Comparison of ENCODE assay signal across 8 cellular contexts in genomic region chr5:73625905-73626811, GRCh38. TPM values are rescaled to one million over a fixed set of nuclear protein-coding genes. Genes with fewer than 3 reads are reported as not detected.
DNase-seq lines count a peak whose midpoint lies in the region; ATAC-seq and TF ChIP-seq lines count a peak whose summit lies in the region.

A gene with protein sequence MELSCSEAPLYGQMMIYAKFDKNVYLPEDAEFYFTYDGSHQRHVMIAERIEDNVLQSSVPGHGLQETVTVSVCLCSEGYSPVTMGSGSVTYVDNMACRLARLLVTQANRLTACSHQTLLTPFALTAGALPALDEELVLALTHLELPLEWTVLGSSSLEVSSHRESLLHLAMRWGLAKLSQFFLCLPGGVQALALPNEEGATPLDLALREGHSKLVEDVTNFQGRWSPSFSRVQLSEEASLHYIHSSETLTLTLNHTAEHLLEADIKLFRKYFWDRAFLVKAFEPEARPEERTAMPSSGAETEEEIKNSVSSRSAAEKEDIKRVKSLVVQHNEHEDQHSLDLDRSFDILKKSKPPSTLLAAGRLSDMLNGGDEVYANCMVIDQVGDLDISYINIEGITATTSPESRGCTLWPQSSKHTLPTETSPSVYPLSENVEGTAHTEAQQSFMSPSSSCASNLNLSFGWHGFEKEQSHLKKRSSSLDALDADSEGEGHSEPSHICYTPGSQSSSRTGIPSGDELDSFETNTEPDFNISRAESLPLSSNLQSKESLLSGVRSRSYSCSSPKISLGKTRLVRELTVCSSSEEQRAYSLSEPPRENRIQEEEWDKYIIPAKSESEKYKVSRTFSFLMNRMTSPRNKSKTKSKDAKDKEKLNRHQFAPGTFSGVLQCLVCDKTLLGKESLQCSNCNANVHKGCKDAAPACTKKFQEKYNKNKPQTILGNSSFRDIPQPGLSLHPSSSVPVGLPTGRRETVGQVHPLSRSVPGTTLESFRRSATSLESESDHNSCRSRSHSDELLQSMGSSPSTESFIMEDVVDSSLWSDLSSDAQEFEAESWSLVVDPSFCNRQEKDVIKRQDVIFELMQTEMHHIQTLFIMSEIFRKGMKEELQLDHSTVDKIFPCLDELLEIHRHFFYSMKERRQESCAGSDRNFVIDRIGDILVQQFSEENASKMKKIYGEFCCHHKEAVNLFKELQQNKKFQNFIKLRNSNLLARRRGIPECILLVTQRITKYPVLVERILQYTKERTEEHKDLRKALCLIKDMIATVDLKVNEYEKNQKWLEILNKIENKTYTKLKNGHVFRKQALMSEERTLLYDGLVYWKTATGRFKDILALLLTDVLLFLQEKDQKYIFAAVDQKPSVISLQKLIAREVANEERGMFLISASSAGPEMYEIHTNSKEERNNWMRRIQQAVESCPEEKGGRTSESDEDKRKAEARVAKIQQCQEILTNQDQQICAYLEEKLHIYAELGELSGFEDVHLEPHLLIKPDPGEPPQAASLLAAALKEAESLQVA (N-terminal part only) (plus strand): TSS chr5:73626196. CDS start chr5:73684852, 58,656 bp downstream.

- H3K4me1 ChIP-seq in endodermal cell (ENCODE audit: control insufficient read depth, insufficient read depth, low read length): no peaks in the 10 kb centered on the region

- H3K9me3 Mint-ChIP-seq in endodermal cell: no peaks in the 10 kb centered on the region
- H3K9me3 Mint-ChIP-seq in stimulated activated naive B cell treated with anti-CD40 and anti-IgM and Interleukin-4, amounts not matched to agents 10 μg/mL and 1 μg/mL and 100 μg/mL, for 72 hours: peaks cover 0 to 2% of the 10 kb centered on the region in 2 donors

- 3 to 6% methylated on average over 36 to 97 of the region's 97 CpGs for WGBS in endodermal cell (ENCODE audit: insufficient coverage in 1 of 2, insufficient read length in 1 of 2), 2 experiments

- peaks cover 56% of the 10 kb centered on the region for H3K27me3 Mint-ChIP-seq in endodermal cell (ENCODE audit: insufficient read depth)
- H3K27me3 Mint-ChIP-seq in stimulated activated naive B cell treated with anti-CD40 and anti-IgM and Interleukin-4, amounts not matched to agents 10 μg/mL and 1 μg/mL and 100 μg/mL, for 72 hours: peaks cover 37 to 47% of the 10 kb centered on the region in 2 donors

- no peaks in the 10 kb centered on the region for H3K36me3 ChIP-seq in endodermal cell (ENCODE audit: control insufficient read depth, insufficient read depth, low read length)

- DNase-seq in Ammon's horn (ENCODE audit: low spot score) (peak; percentile 17), LoVo (ENCODE audit: low spot score) (peak; percentile 87), endodermal cell (peak; percentile 83), medulla oblongata (ENCODE audit: extremely low spot score) (peak; percentile 46)
- DNase-seq in stimulated activated naive B cell treated with anti-CD40 and anti-IgM and Interleukin-4, amounts not matched to agents 10 μg/mL and 1 μg/mL and 100 μg/mL, for 72 hours: no peak

- no peak within 1 kb of the TSS for H3K9ac ChIP-seq in endodermal cell (ENCODE audit: extremely low read depth, low read length, poor library complexity, severe bottlenecking)

- peak within 1 kb of the TSS; percentile 51 for H3K4me3 Mint-ChIP-seq in endodermal cell
- peak within 1 kb of the TSS; percentile 50 to 57 for H3K4me3 Mint-ChIP-seq in stimulated activated naive B cell treated with anti-CD40 and anti-IgM and Interleukin-4, amounts not matched to agents 10 μg/mL and 1 μg/mL and 100 μg/mL, for 72 hours

- H3K27ac ChIP-seq in VCaP: peak within 1 kb of the TSS; percentile 74
- no peak within 1 kb of the TSS for H3K27ac ChIP-seq in endodermal cell (ENCODE audit: low read depth, low read length)

- H3K27ac Mint-ChIP-seq in endodermal cell: no peak within 1 kb of the TSS
- no peak within 1 kb of the TSS for H3K27ac Mint-ChIP-seq in stimulated activated naive B cell treated with anti-CD40 and anti-IgM and Interleukin-4, amounts not matched to agents 10 μg/mL and 1 μg/mL and 100 μg/mL, for 72 hours

- H3K9me3 ChIP-seq in endodermal cell (ENCODE audit: control insufficient read depth, low read length): no peaks in the 10 kb centered on the region

- H3K4me3 ChIP-seq in endodermal cell (ENCODE audit: low read length): peak within 1 kb of the TSS; percentile 80

- TF ChIP-seq CTCF in VCaP (conservative IDR thresholded peaks at IDR 0.05) (no peak), endodermal cell (conservative IDR thresholded peaks at IDR 0.05) (no peak)

- peaks cover 2% of the 10 kb centered on the region for H3K4me1 Mint-ChIP-seq in endodermal cell
- H3K4me1 Mint-ChIP-seq in stimulated activated naive B cell treated with anti-CD40 and anti-IgM and Interleukin-4, amounts not matched to agents 10 μg/mL and 1 μg/mL and 100 μg/mL, for 72 hours: peaks cover 0 to 2% of the 10 kb centered on the region in 2 donors

- ATAC-seq in GM18909 (IDR thresholded peaks at IDR 0.05; ENCODE audit: poor library complexity, unreplicated experiment): peak; percentile 75
- ATAC-seq in stimulated activated naive B cell treated with anti-CD40 and anti-IgM and Interleukin-4, amounts not matched to agents 10 μg/mL and 1 μg/mL and 100 μg/mL, for 72 hours (replicated peaks): peak; percentile 66 to 70
- ATAC-seq in GM19452 (IDR thresholded peaks at IDR 0.05; ENCODE audit: unreplicated experiment): no peak

- no peaks in the 10 kb centered on the region for H3K36me3 Mint-ChIP-seq in endodermal cell (ENCODE audit: low read depth)
- H3K36me3 Mint-ChIP-seq in stimulated activated naive B cell treated with anti-CD40 and anti-IgM and Interleukin-4, amounts not matched to agents 10 μg/mL and 1 μg/mL and 100 μg/mL, for 72 hours: no peaks in the 10 kb centered on the region

- H3K27me3 ChIP-seq in endodermal cell (ENCODE audit: control insufficient read depth, insufficient read depth, low read length, poor library complexity, severe bottlenecking): peaks cover 61% of the 10 kb centered on the region

RNA-seq across cellular contexts. Expression of the gene that starts here (rescaled TPM):
- total RNA-seq in endodermal cell: 1 to 10 TPM in 1 of 2 donors, under 1 TPM in 1; 0.92 to 1.2 TPM
- polyA plus RNA-seq in endodermal cell (2013, experiment 1 of 2): 1.5 TPM
- polyA plus RNA-seq in endodermal cell (2013, experiment 2 of 2): 0.83 TPM
